ENCODE assay signal across 10 cellular contexts in genomic region chr11:117978291-117978910, GRCh38. TPM values are rescaled to one million over a fixed set of nuclear protein-coding genes. Genes with fewer than 3 reads are reported as not detected.
DNase-seq lines count a peak whose midpoint lies in the region; ATAC-seq and TF ChIP-seq lines count a peak whose summit lies in the region.
"Not testable (repeated sequence)": the region's sequence is repeated elsewhere in the genome, so short reads cannot be mapped to it uniquely, and the experiment has no call there.
"Had no signal": no experiment of that assay in that cellular context is flagged by ENCODE, and none has a peak within 500 bp of the region (broad histone marks: within the 10 kb centered on the region; RNA-seq: fewer than 3 reads in every experiment).

No MANE protein-coding gene starts in this region.

- ATAC-seq in activated CD8-positive, alpha-beta memory T cell treated with anti-CD3 and anti-CD28 coated beads, Interleukin-2, amount 10 ng/mL, durations not matched to agents 7 days and 5 days; naive thymus-derived CD4-positive, alpha-beta T cell; stimulated activated effector memory CD8-positive, alpha-beta T cell treated with anti-CD3 and anti-CD28 coated beads, Interleukin-12 subunit alpha, Interleukin-12 subunit beta, amount 100 ng/mL, for 72 hours: not testable (repeated sequence)

- WGBS in esophagus muscularis mucosa: 100% methylated on average over 1 of the region's 36 CpGs

- peaks cover 86% of the 10 kb centered on the region for H3K4me1 Mint-ChIP-seq in CD14-positive monocyte
- H3K4me1 Mint-ChIP-seq in T-helper 2 cell treated with Interferon-gamma antibody and Interleukin-4, amounts not matched to agents 5 μg/mL and 100 μg/mL, for 36 hours (ENCODE audit: low read depth): peaks cover 65% of the 10 kb centered on the region
- H3K4me1 Mint-ChIP-seq in activated CD8-positive, alpha-beta memory T cell treated with anti-CD3 and anti-CD28 coated beads, Interleukin-2, amount 10 ng/mL, durations not matched to agents 7 days and 5 days: peaks cover 77% of the 10 kb centered on the region
- peaks cover 78% of the 10 kb centered on the region for H3K4me1 Mint-ChIP-seq in activated naive CD8-positive, alpha-beta T cell treated with anti-CD3 and anti-CD28 coated beads for 36 hours
- H3K4me1 Mint-ChIP-seq in naive thymus-derived CD4-positive, alpha-beta T cell: peaks cover 34 to 76% (median 70%) of the 10 kb centered on the region in 7 donors
- H3K4me1 Mint-ChIP-seq in stimulated activated effector memory CD8-positive, alpha-beta T cell treated with anti-CD3 and anti-CD28 coated beads, Interleukin-12 subunit alpha, Interleukin-12 subunit beta, amount 100 ng/mL, for 72 hours: peaks cover 74% of the 10 kb centered on the region

- H3K27me3 Mint-ChIP-seq in CD14-positive monocyte (ENCODE audit: low read depth in 3 of 3); T-helper 2 cell treated with Interferon-gamma antibody and Interleukin-4, amounts not matched to agents 5 μg/mL and 100 μg/mL, for 36 hours (ENCODE audit: low read depth); activated CD8-positive, alpha-beta memory T cell treated with anti-CD3 and anti-CD28 coated beads, Interleukin-2, amount 10 ng/mL, durations not matched to agents 7 days and 5 days; activated naive CD8-positive, alpha-beta T cell treated with anti-CD3 and anti-CD28 coated beads for 36 hours; naive thymus-derived CD4-positive, alpha-beta T cell: not testable (repeated sequence)

- H3K9me3 ChIP-seq in esophagus muscularis mucosa; naive thymus-derived CD4-positive, alpha-beta T cell (ENCODE audit: control insufficient read depth in 2 of 3, low read length in 3 of 3): not testable (repeated sequence)

- H3K27me3 ChIP-seq in esophagus muscularis mucosa: peaks cover 0 to 19% (median 2%) of the 10 kb centered on the region in 4 donors
- H3K27me3 ChIP-seq in naive thymus-derived CD4-positive, alpha-beta T cell (ENCODE audit: control insufficient read depth in 2 of 2, insufficient read depth in 2 of 2, low read length in 2 of 2): not testable (repeated sequence)

- H3K27ac Mint-ChIP-seq in CD14-positive monocyte: peak overlapping the region in 6 of 7 donors; percentile 69 to 100 (median 95)
- peak overlapping the region; percentile 79 for H3K27ac Mint-ChIP-seq in T-helper 2 cell treated with Interferon-gamma antibody and Interleukin-4, amounts not matched to agents 5 μg/mL and 100 μg/mL, for 36 hours
- peak overlapping the region; percentile 69 for H3K27ac Mint-ChIP-seq in activated CD8-positive, alpha-beta memory T cell treated with anti-CD3 and anti-CD28 coated beads, Interleukin-2, amount 10 ng/mL, durations not matched to agents 7 days and 5 days
- H3K27ac Mint-ChIP-seq in activated naive CD8-positive, alpha-beta T cell treated with anti-CD3 and anti-CD28 coated beads for 36 hours: peak overlapping the region; percentile 85
- peak overlapping the region in 5 of 9 donors; percentile 54 to 94 (median 85) for H3K27ac Mint-ChIP-seq in naive thymus-derived CD4-positive, alpha-beta T cell
- peak overlapping the region; percentile 85 for H3K27ac Mint-ChIP-seq in stimulated activated effector memory CD8-positive, alpha-beta T cell treated with anti-CD3 and anti-CD28 coated beads, Interleukin-12 subunit alpha, Interleukin-12 subunit beta, amount 100 ng/mL, for 72 hours

- H3K36me3 ChIP-seq in esophagus muscularis mucosa; naive thymus-derived CD4-positive, alpha-beta T cell (ENCODE audit: control insufficient read depth in 2 of 3, insufficient read depth in 3 of 3, low read length in 3 of 3): not testable (repeated sequence)

- H3K9me3 Mint-ChIP-seq in CD14-positive monocyte; T-helper 2 cell treated with Interferon-gamma antibody and Interleukin-4, amounts not matched to agents 5 μg/mL and 100 μg/mL, for 36 hours; activated CD8-positive, alpha-beta memory T cell treated with anti-CD3 and anti-CD28 coated beads, Interleukin-2, amount 10 ng/mL, durations not matched to agents 7 days and 5 days (ENCODE audit: low read depth); activated naive CD8-positive, alpha-beta T cell treated with anti-CD3 and anti-CD28 coated beads for 36 hours; stimulated activated effector memory CD8-positive, alpha-beta T cell treated with anti-CD3 and anti-CD28 coated beads, Interleukin-12 subunit alpha, Interleukin-12 subunit beta, amount 100 ng/mL, for 72 hours: not testable (repeated sequence)
- peaks cover 0 to 14% (median 2%) of the 10 kb centered on the region in 11 donors for H3K9me3 Mint-ChIP-seq in naive thymus-derived CD4-positive, alpha-beta T cell

- H3K4me3 ChIP-seq in esophagus muscularis mucosa; naive thymus-derived CD4-positive, alpha-beta T cell (ENCODE audit: low read length): not testable (repeated sequence)

- not testable (repeated sequence) for H3K4me1 ChIP-seq in esophagus muscularis mucosa
- peaks cover 37 to 41% of the 10 kb centered on the region in 2 donors for H3K4me1 ChIP-seq in naive thymus-derived CD4-positive, alpha-beta T cell (ENCODE audit: control insufficient read depth in 2 of 2, insufficient read depth in 2 of 2, low read length in 2 of 2)

- TF ChIP-seq CTCF in CD14-positive monocyte (IDR thresholded peaks at IDR 0.05); esophagus muscularis mucosa (IDR thresholded peaks at IDR 0.05): not testable (repeated sequence)

- DNase-seq in CD14-positive monocyte (ENCODE audit: low spot score); T-helper 2 cell treated with Interferon-gamma antibody and Interleukin-4, amounts not matched to agents 5 μg/mL and 100 μg/mL, for 36 hours (ENCODE audit: low spot score); activated CD8-positive, alpha-beta memory T cell treated with anti-CD3 and anti-CD28 coated beads, Interleukin-2, amount 10 ng/mL, durations not matched to agents 7 days and 5 days; activated naive CD8-positive, alpha-beta T cell treated with anti-CD3 and anti-CD28 coated beads for 36 hours; naive thymus-derived CD4-positive, alpha-beta T cell; stimulated activated effector memory CD8-positive, alpha-beta T cell treated with anti-CD3 and anti-CD28 coated beads, Interleukin-12 subunit alpha, Interleukin-12 subunit beta, amount 100 ng/mL, for 72 hours (ENCODE audit: low spot score in 2 of 2): not testable (repeated sequence)
- peak; percentile 57 for DNase-seq in esophagus muscularis mucosa (ENCODE audit: extremely low spot score)

- CTCF ChIA-PET in activated CD8-positive, alpha-beta memory T cell treated with anti-CD3 and anti-CD28 coated beads, Interleukin-2, amount 10 ng/mL, durations not matched to agents 7 days and 5 days (lab: Charles Lee): interaction anchor here (0.9 to 39.2 kb wide), 6 partner anchors 9 to 75 kb away, joined by 3 to 459 read pairs (median 6); no protein-coding TSS in a partner anchor
- CTCF ChIA-PET in naive thymus-derived CD4-positive, alpha-beta T cell (lab: Charles Lee): interaction anchor here (1.2 to 2.3 kb wide), 5 partner anchors 8 to 31 kb away, joined by 5 to 10 read pairs (median 8); partner anchors contain the start of gene IL10RA

- POLR2A ChIA-PET in naive thymus-derived CD4-positive, alpha-beta T cell (lab: Charles Lee): interaction anchor here (0.9 to 16.0 kb wide), 7 partner anchors 9 to 37 kb away, joined by 3 to 302 read pairs (median 4); partner anchors contain the start of gene IL10RA

- peaks cover 10 to 14% of the 10 kb centered on the region in 2 donors for H3K36me3 Mint-ChIP-seq in CD14-positive monocyte
- peaks cover 55% of the 10 kb centered on the region for H3K36me3 Mint-ChIP-seq in T-helper 2 cell treated with Interferon-gamma antibody and Interleukin-4, amounts not matched to agents 5 μg/mL and 100 μg/mL, for 36 hours (ENCODE audit: low read depth)
- peaks cover 36% of the 10 kb centered on the region for H3K36me3 Mint-ChIP-seq in activated CD8-positive, alpha-beta memory T cell treated with anti-CD3 and anti-CD28 coated beads, Interleukin-2, amount 10 ng/mL, durations not matched to agents 7 days and 5 days
- H3K36me3 Mint-ChIP-seq in activated naive CD8-positive, alpha-beta T cell treated with anti-CD3 and anti-CD28 coated beads for 36 hours: peaks cover 48% of the 10 kb centered on the region
- peaks cover 0 to 59% (median 7%) of the 10 kb centered on the region in 5 donors for H3K36me3 Mint-ChIP-seq in naive thymus-derived CD4-positive, alpha-beta T cell
- H3K36me3 Mint-ChIP-seq in stimulated activated effector memory CD8-positive, alpha-beta T cell treated with anti-CD3 and anti-CD28 coated beads, Interleukin-12 subunit alpha, Interleukin-12 subunit beta, amount 100 ng/mL, for 72 hours: not testable (repeated sequence)

- not testable (repeated sequence) for H3K27ac ChIP-seq in esophagus muscularis mucosa (replicated peaks in 1 of 4); naive thymus-derived CD4-positive, alpha-beta T cell (ENCODE audit: low read depth, low read length)

- not testable (repeated sequence) for H3K4me3 Mint-ChIP-seq in CD14-positive monocyte; T-helper 2 cell treated with Interferon-gamma antibody and Interleukin-4, amounts not matched to agents 5 μg/mL and 100 μg/mL, for 36 hours; activated CD8-positive, alpha-beta memory T cell treated with anti-CD3 and anti-CD28 coated beads, Interleukin-2, amount 10 ng/mL, durations not matched to agents 7 days and 5 days; activated naive CD8-positive, alpha-beta T cell treated with anti-CD3 and anti-CD28 coated beads for 36 hours; stimulated activated effector memory CD8-positive, alpha-beta T cell treated with anti-CD3 and anti-CD28 coated beads, Interleukin-12 subunit alpha, Interleukin-12 subunit beta, amount 100 ng/mL, for 72 hours
- H3K4me3 Mint-ChIP-seq in naive thymus-derived CD4-positive, alpha-beta T cell: peak overlapping the region in 8 of 10 donors; percentile 58 to 93 (median 81)

- not testable (repeated sequence) for TF ChIP-seq POLR2A in esophagus muscularis mucosa (IDR thresholded peaks at IDR 0.05; ENCODE audit: low read depth)

- intact Hi-C loops in CD14-positive monocyte (cut with micrococcal nuclease); esophagus muscularis mucosa (cut with DNase I); naive thymus-derived CD4-positive, alpha-beta T cell (cut with micrococcal nuclease): not testable (repeated sequence)

- TF ChIP-seq EP300 in esophagus muscularis mucosa (IDR thresholded peaks at IDR 0.05): not testable (repeated sequence)

RNA-seq across cellular contexts. Expression of gene IL10RA, which starts 7.8 kb away (rescaled TPM):
- 100 to 1,000 TPM; 152 to 226 TPM for polyA plus RNA-seq in CD14-positive monocyte
- 100 to 1,000 TPM; 247 to 260 TPM for total RNA-seq in activated CD8-positive, alpha-beta memory T cell treated with anti-CD3 and anti-CD28 coated beads, Interleukin-2, amount 10 ng/mL, durations not matched to agents 7 days and 5 days
- total RNA-seq in activated naive CD8-positive, alpha-beta T cell treated with anti-CD3 and anti-CD28 coated beads for 36 hours: 10 to 100 TPM; 39.6 to 41.2 TPM
- total RNA-seq in esophagus muscularis mucosa: 10 to 100 TPM; 14.3 to 34.9 (median 20.9) TPM
- 100 to 1,000 TPM; 154 to 300 (median 184) TPM for total RNA-seq in naive thymus-derived CD4-positive, alpha-beta T cell
- polyA plus RNA-seq in naive thymus-derived CD4-positive, alpha-beta T cell: 100 to 1,000 TPM in 1 of 2 donors, 10 to 100 TPM in 1; 85.2 to 163 TPM
- total RNA-seq: GM23248, H7 had no signal
- polyA plus RNA-seq: BJ, GM23248 had no signal

RNA-seq across cellular contexts. Expression of gene TMPRSS13, which starts 49.2 kb away (rescaled TPM):
- polyA plus RNA-seq in CD14-positive monocyte: under 1 TPM; 0.17 to 0.37 TPM
- total RNA-seq in activated CD8-positive, alpha-beta memory T cell treated with anti-CD3 and anti-CD28 coated beads, Interleukin-2, amount 10 ng/mL, durations not matched to agents 7 days and 5 days: 1 to 10 TPM; 1.7 to 2.0 TPM
- 1 to 10 TPM; 1.9 to 3.4 TPM for total RNA-seq in activated naive CD8-positive, alpha-beta T cell treated with anti-CD3 and anti-CD28 coated beads for 36 hours
- total RNA-seq in esophagus muscularis mucosa: not detected
- total RNA-seq in naive thymus-derived CD4-positive, alpha-beta T cell: 1 to 10 TPM; 2.4 to 4.1 (median 3.1) TPM
- polyA plus RNA-seq in naive thymus-derived CD4-positive, alpha-beta T cell: under 1 TPM; 0.47 to 0.66 TPM
- total RNA-seq: GM23248 had no signal
- polyA plus RNA-seq: BJ, GM23248 had no signal
